Comparison of ENCODE assay signal across 1 cellular context in the genomic region with DNA sequence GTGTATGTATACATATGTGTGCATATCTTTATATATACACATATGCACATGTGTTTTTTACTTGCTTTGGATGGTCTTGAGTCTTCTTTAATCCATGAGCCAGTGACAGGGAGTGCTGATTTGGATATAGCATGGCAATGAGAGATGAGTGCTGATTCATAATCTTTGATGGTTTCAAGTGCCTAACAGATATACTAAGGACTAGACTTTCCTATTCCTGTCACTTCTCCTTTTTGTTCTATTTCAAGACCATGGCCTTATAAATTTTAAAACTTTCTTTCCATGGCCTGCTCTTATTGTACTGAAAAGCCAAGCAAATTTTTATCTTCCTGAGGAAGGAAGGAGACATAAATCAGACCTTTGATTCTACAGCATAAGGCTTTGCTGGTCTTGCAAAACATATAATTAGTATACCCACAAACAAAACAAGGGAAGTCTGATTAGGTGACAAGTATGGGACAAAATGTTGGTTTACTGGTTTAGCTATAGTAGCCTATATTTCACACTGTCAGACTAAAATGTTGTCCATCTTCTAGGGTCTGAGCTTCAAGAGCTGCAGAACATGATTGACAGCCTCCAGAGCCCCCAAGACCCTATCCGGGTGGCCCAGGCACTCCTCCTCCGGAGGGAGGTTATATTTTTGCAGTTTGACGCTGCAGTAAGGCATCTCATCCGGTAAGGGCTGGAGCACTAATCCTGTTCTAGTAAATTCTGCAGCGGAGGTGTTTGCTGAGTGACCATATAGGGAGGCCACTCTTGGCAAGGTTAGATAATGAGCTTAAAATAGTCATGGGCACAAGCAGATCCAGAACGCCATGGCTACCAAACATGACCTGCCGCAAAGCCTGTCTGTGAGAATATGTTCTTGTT.
TF ChIP-seq lines count a peak whose summit lies in the region.

No MANE protein-coding gene starts in this region.

TF ChIP-seq in GM23338, 12 proteins besides CTCF, POLR2A, EP300 and RAD21 (continued from another document):
- TF ChIP-seq, protein P1, sequence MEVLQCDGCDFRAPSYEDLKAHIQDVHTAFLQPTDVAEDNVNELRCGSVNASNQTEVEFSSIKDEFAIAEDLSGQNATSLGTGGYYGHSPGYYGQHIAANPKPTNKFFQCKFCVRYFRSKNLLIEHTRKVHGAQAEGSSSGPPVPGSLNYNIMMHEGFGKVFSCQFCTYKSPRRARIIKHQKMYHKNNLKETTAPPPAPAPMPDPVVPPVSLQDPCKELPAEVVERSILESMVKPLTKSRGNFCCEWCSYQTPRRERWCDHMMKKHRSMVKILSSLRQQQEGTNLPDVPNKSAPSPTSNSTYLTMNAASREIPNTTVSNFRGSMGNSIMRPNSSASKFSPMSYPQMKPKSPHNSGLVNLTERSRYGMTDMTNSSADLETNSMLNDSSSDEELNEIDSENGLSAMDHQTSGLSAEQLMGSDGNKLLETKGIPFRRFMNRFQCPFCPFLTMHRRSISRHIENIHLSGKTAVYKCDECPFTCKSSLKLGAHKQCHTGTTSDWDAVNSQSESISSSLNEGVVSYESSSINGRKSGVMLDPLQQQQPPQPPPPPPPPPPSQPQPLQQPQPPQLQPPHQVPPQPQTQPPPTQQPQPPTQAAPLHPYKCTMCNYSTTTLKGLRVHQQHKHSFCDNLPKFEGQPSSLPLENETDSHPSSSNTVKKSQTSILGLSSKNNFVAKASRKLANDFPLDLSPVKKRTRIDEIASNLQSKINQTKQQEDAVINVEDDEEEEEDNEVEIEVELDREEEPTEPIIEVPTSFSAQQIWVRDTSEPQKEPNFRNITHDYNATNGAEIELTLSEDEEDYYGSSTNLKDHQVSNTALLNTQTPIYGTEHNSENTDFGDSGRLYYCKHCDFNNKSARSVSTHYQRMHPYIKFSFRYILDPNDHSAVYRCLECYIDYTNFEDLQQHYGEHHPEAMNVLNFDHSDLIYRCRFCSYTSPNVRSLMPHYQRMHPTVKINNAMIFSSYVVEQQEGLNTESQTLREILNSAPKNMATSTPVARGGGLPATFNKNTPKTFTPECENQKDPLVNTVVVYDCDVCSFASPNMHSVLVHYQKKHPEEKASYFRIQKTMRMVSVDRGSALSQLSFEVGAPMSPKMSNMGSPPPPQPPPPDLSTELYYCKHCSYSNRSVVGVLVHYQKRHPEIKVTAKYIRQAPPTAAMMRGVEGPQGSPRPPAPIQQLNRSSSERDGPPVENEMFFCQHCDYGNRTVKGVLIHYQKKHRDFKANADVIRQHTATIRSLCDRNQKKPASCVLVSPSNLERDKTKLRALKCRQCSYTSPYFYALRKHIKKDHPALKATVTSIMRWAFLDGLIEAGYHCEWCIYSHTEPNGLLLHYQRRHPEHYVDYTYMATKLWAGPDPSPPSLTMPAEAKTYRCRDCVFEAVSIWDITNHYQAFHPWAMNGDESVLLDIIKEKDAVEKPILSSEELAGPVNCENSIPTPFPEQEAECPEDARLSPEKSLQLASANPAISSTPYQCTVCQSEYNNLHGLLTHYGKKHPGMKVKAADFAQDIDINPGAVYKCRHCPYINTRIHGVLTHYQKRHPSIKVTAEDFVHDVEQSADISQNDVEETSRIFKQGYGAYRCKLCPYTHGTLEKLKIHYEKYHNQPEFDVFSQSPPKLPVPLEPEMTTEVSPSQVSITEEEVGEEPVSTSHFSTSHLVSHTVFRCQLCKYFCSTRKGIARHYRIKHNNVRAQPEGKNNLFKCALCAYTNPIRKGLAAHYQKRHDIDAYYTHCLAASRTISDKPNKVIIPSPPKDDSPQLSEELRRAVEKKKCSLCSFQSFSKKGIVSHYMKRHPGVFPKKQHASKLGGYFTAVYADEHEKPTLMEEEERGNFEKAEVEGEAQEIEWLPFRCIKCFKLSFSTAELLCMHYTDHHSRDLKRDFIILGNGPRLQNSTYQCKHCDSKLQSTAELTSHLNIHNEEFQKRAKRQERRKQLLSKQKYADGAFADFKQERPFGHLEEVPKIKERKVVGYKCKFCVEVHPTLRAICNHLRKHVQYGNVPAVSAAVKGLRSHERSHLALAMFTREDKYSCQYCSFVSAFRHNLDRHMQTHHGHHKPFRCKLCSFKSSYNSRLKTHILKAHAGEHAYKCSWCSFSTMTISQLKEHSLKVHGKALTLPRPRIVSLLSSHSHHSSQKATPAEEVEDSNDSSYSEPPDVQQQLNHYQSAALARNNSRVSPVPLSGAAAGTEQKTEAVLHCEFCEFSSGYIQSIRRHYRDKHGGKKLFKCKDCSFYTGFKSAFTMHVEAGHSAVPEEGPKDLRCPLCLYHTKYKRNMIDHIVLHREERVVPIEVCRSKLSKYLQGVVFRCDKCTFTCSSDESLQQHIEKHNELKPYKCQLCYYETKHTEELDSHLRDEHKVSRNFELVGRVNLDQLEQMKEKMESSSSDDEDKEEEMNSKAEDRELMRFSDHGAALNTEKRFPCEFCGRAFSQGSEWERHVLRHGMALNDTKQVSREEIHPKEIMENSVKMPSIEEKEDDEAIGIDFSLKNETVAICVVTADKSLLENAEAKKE (CRISPR knock-in tag; IDR thresholded peaks at IDR 0.05): no peak
- TF ChIP-seq, protein P2, sequence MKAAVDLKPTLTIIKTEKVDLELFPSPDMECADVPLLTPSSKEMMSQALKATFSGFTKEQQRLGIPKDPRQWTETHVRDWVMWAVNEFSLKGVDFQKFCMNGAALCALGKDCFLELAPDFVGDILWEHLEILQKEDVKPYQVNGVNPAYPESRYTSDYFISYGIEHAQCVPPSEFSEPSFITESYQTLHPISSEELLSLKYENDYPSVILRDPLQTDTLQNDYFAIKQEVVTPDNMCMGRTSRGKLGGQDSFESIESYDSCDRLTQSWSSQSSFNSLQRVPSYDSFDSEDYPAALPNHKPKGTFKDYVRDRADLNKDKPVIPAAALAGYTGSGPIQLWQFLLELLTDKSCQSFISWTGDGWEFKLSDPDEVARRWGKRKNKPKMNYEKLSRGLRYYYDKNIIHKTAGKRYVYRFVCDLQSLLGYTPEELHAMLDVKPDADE (IDR thresholded peaks at IDR 0.05): no peak
- TF ChIP-seq ZNF331 (CRISPR knock-in tag; IDR thresholded peaks at IDR 0.05; ENCODE audit: low read depth) (no peak), EZH2phosphoT487 (IDR thresholded peaks at IDR 0.05; ENCODE audit: unreplicated experiment) (no peak), POLR2AphosphoS5 (IDR thresholded peaks at IDR 0.05; ENCODE audit: low read depth) (no peak), JUNB (IDR thresholded peaks at IDR 0.05; ENCODE audit: unreplicated experiment) (no peak), ZNF114 (CRISPR knock-in tag; IDR thresholded peaks at IDR 0.05) (no peak), EZH2 (IDR thresholded peaks at IDR 0.05; ENCODE audit: low read depth, unreplicated experiment) (no peak), CREB1 (CRISPR knock-in tag; IDR thresholded peaks at IDR 0.05; ENCODE audit: low read depth) (no peak), STAT1 (IDR thresholded peaks at IDR 0.05; ENCODE audit: unreplicated experiment) (no peak)
- TF ChIP-seq, protein P3, sequence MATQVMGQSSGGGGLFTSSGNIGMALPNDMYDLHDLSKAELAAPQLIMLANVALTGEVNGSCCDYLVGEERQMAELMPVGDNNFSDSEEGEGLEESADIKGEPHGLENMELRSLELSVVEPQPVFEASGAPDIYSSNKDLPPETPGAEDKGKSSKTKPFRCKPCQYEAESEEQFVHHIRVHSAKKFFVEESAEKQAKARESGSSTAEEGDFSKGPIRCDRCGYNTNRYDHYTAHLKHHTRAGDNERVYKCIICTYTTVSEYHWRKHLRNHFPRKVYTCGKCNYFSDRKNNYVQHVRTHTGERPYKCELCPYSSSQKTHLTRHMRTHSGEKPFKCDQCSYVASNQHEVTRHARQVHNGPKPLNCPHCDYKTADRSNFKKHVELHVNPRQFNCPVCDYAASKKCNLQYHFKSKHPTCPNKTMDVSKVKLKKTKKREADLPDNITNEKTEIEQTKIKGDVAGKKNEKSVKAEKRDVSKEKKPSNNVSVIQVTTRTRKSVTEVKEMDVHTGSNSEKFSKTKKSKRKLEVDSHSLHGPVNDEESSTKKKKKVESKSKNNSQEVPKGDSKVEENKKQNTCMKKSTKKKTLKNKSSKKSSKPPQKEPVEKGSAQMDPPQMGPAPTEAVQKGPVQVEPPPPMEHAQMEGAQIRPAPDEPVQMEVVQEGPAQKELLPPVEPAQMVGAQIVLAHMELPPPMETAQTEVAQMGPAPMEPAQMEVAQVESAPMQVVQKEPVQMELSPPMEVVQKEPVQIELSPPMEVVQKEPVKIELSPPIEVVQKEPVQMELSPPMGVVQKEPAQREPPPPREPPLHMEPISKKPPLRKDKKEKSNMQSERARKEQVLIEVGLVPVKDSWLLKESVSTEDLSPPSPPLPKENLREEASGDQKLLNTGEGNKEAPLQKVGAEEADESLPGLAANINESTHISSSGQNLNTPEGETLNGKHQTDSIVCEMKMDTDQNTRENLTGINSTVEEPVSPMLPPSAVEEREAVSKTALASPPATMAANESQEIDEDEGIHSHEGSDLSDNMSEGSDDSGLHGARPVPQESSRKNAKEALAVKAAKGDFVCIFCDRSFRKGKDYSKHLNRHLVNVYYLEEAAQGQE (IDR thresholded peaks at IDR 0.05; ENCODE audit: unreplicated experiment): no peak
